Comparison of ENCODE assay signal across 8 cellular contexts in the genomic region with DNA sequence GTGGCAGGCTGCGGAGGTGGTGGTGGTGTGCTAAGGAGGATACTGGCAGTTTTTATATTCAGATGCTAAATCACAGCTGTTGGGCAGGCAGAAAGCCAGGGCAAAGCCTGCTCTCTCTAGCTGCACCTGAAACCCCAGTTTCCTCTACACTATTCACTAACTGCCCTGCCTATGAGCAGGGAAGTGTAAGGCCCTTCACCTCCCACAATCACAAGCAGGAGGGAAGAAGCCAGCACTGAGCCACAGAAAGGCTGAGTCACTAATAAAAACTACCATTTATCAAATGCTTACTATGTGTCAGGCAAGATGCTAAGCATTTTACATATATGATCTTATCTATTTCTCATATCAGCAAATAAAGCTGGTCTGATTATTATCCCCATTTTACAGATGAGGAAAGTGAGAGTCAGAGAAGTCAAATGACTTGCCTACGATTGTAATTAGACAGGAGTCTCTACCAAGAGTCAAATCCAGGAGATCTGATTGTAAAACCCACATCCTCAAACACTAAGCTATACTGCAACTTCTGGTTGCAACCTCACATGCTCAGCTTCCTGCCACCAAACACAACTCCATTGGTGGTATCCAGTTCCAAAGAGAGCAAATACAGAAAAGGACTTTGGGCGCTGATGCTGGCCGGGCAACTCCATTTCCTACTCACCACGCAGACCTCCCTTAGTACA. TPM values are rescaled to one million over a fixed set of nuclear protein-coding genes. Genes with fewer than 3 reads are reported as not detected.
A peak's percentile ranks its signal among the peaks of the same experiment; 100 is the strongest.
DNase-seq lines count a peak whose midpoint lies in the region; ATAC-seq and TF ChIP-seq lines count a peak whose summit lies in the region.

No MANE protein-coding gene starts in this region.

- H3K4me1 ChIP-seq in right lobe of liver: peaks cover 0 to 6% (median 0%) of the 10 kb centered on the region in 4 donors

- TF ChIP-seq CTCF in right lobe of liver (IDR thresholded peaks at IDR 0.05): no peak

- no peaks in the 10 kb centered on the region for H3K36me3 Mint-ChIP-seq in activated T-helper 17 cell treated with anti-CD3 and anti-CD28 coated beads, Interleukin-2, amount 50 U/mL, for 72 hours (ENCODE audit: low read depth)

- peak overlapping the region in 1 of 3 donors; percentile 45 for H3K27ac ChIP-seq in right lobe of liver

- no peak overlapping the region for H3K4me3 ChIP-seq in right lobe of liver

- H3K4me1 Mint-ChIP-seq in activated T-helper 17 cell treated with anti-CD3 and anti-CD28 coated beads, Interleukin-2, amount 50 U/mL, for 72 hours: peaks cover 23% of the 10 kb centered on the region

- ATAC-seq in GM18511 (IDR thresholded peaks at IDR 0.05; ENCODE audit: unreplicated experiment): peak; percentile 72
- ATAC-seq in HG03196 (IDR thresholded peaks at IDR 0.05; ENCODE audit: unreplicated experiment): peak; percentile 86
- ATAC-seq in activated T-helper 17 cell treated with anti-CD3 and anti-CD28 coated beads, Interleukin-2, amount 50 U/mL, for 72 hours (replicated peaks): peak; percentile 80
- ATAC-seq in right lobe of liver: peak; percentile 49 to 83 (median 76)
- no peak for ATAC-seq in HG03469 (IDR thresholded peaks at IDR 0.05; ENCODE audit: unreplicated experiment)
- ATAC-seq in HG02642 (IDR thresholded peaks at IDR 0.05; ENCODE audit: poor library complexity, unreplicated experiment): no peak

- H3K9me3 Mint-ChIP-seq in activated T-helper 17 cell treated with anti-CD3 and anti-CD28 coated beads, Interleukin-2, amount 50 U/mL, for 72 hours: peaks cover 4% of the 10 kb centered on the region

- WGBS in right lobe of liver (ENCODE audit: insufficient coverage, low coverage, low lambda C conversion rate, missing lambda C conversion rate): 44% methylated on average over 4 of the region's 5 CpGs

- H3K36me3 ChIP-seq in right lobe of liver: no peaks in the 10 kb centered on the region

- intact Hi-C loops in right lobe of liver (cut with DNase I): no loop called here

- peak overlapping the region; percentile 37 for H3K4me3 Mint-ChIP-seq in activated T-helper 17 cell treated with anti-CD3 and anti-CD28 coated beads, Interleukin-2, amount 50 U/mL, for 72 hours

- H3K27me3 ChIP-seq in right lobe of liver: no peaks in the 10 kb centered on the region

- peak overlapping the region; percentile 5 for H3K27ac Mint-ChIP-seq in activated T-helper 17 cell treated with anti-CD3 and anti-CD28 coated beads, Interleukin-2, amount 50 U/mL, for 72 hours

- no peaks in the 10 kb centered on the region for H3K9me3 ChIP-seq in right lobe of liver

- TF ChIP-seq POLR2A in right lobe of liver (IDR thresholded peaks at IDR 0.05): no peak

- DNase-seq in right lobe of liver (no peak), NCI-H2196 treated with DMSO at 0.1 percent for 48 hours (lab: John Stamatoyannopoulos, UW; ENCODE audit: unreplicated experiment) (no peak), NCI-H146 treated with DMSO at 0.1 percent for 48 hours (lab: John Stamatoyannopoulos, UW; ENCODE audit: unreplicated experiment) (no peak)

- H3K27me3 Mint-ChIP-seq in activated T-helper 17 cell treated with anti-CD3 and anti-CD28 coated beads, Interleukin-2, amount 50 U/mL, for 72 hours: no peaks in the 10 kb centered on the region

RNA-seq across cellular contexts. Expression of a gene that starts 17.7 kb away (rescaled TPM):
- total RNA-seq in activated T-helper 17 cell treated with anti-CD3 and anti-CD28 coated beads, Interleukin-2, amount 50 U/mL, for 72 hours: 10 to 100 TPM; 28.1 to 66.8 TPM
- 100 to 1,000 TPM; 150 to 341 (median 278) TPM for total RNA-seq in right lobe of liver

Comparison
In these comparisons a context has a peak if more than half of its experiments do, and no peak if none do; other contexts are left out.
1. ATAC-seq: peak in GM18511 (single experiment), HG03196 (single experiment), activated T-helper 17 cell treated with anti-CD3 and anti-CD28 coated beads, Interleukin-2, amount 50 U/mL, for 72 hours (single experiment) and right lobe of liver (4 of 4); none in HG03469 (single experiment) and HG02642 (single experiment).